In the genomic region with DNA sequence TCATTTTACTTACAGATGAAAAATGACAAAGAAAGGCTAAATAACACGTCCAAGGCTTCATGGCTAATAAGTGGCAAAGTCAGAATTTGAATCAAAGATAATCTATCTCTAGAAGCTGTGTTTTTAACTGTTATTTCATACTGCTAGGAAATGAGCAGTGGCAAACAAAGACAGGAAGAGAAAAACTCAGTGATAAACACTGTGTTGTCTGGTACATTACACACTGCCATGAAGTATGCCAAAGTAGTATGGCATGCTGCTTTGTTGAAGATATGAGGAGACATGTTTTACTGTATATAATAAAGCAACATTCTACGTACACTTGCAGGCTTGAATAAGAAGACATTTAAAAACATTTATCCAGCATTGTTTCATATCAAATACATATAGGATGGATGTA, we compare ENCODE assay signal across 27 cellular contexts.
"Had no signal": no experiment of that assay in that cellular context is flagged by ENCODE, and none has a peak within 500 bp of the region (broad histone marks: within the 10 kb centered on the region; RNA-seq: fewer than 3 reads in every experiment).

No MANE protein-coding gene starts in this region.

- H3K27me3 Mint-ChIP-seq: stimulated activated naive CD8-positive, alpha-beta T cell treated with anti-CD3 and anti-CD28 coated beads, Interleukin-15, amount 100 ng/mL, for 72 hours; type B pancreatic cell had no signal

- H3K36me3 Mint-ChIP-seq: naive thymus-derived CD8-positive, alpha-beta T cell; natural killer cell treated with Interleukin-12 subunit alpha and Interleukin-12 subunit beta and Interleukin-15 and Interleukin-18, amount 100 ng/mL, for 72 hours; stimulated activated memory B cell treated with anti-CD40 and anti-IgM and Interleukin-4, amounts not matched to agents 10 μg/mL and 1 μg/mL and 100 μg/mL, for 72 hours; type B pancreatic cell had no signal

- H3K4me3 Mint-ChIP-seq: naive thymus-derived CD8-positive, alpha-beta T cell; natural killer cell treated with Interleukin-12 subunit alpha and Interleukin-12 subunit beta and Interleukin-15 and Interleukin-18, amount 100 ng/mL, for 72 hours; nephron progenitor cell; neural crest cell; stimulated activated memory B cell treated with anti-CD40 and anti-IgM and Interleukin-4, amounts not matched to agents 10 μg/mL and 1 μg/mL and 100 μg/mL, for 72 hours; stimulated activated naive CD8-positive, alpha-beta T cell treated with anti-CD3 and anti-CD28 coated beads, Interleukin-15, amount 100 ng/mL, for 72 hours; type B pancreatic cell had no signal

- ATAC-seq: naive thymus-derived CD8-positive, alpha-beta T cell; natural killer cell treated with Interleukin-12 subunit alpha and Interleukin-12 subunit beta and Interleukin-15 and Interleukin-18, amount 100 ng/mL, for 72 hours; pancreas; right cardiac atrium; right lobe of liver; stimulated activated memory B cell treated with anti-CD40 and anti-IgM and Interleukin-4, amounts not matched to agents 10 μg/mL and 1 μg/mL and 100 μg/mL, for 72 hours; stimulated activated naive CD8-positive, alpha-beta T cell treated with anti-CD3 and anti-CD28 coated beads, Interleukin-15, amount 100 ng/mL, for 72 hours; stimulated activated naive CD8-positive, alpha-beta T cell treated with anti-CD3 and anti-CD28 coated beads, Interleukin-15, Interleukin-2, amounts not matched to agents 100 U/mL and 50 U/mL, for 24 hours; upper lobe of right lung had no signal

- H3K4me1 Mint-ChIP-seq: naive thymus-derived CD8-positive, alpha-beta T cell; neural crest cell; stimulated activated memory B cell treated with anti-CD40 and anti-IgM and Interleukin-4, amounts not matched to agents 10 μg/mL and 1 μg/mL and 100 μg/mL, for 72 hours; stimulated activated naive CD8-positive, alpha-beta T cell treated with anti-CD3 and anti-CD28 coated beads, Interleukin-15, amount 100 ng/mL, for 72 hours had no signal

- H3K27ac Mint-ChIP-seq: natural killer cell treated with Interleukin-12 subunit alpha and Interleukin-12 subunit beta and Interleukin-15 and Interleukin-18, amount 100 ng/mL, for 72 hours; nephron progenitor cell; stimulated activated memory B cell treated with anti-CD40 and anti-IgM and Interleukin-4, amounts not matched to agents 10 μg/mL and 1 μg/mL and 100 μg/mL, for 72 hours; type B pancreatic cell had no signal

- H3K9me3 Mint-ChIP-seq: naive thymus-derived CD8-positive, alpha-beta T cell; natural killer cell treated with Interleukin-12 subunit alpha and Interleukin-12 subunit beta and Interleukin-15 and Interleukin-18, amount 100 ng/mL, for 72 hours; nephron progenitor cell; neural crest cell; stimulated activated naive CD8-positive, alpha-beta T cell treated with anti-CD3 and anti-CD28 coated beads, Interleukin-15, amount 100 ng/mL, for 72 hours; type B pancreatic cell had no signal

- H3K4me3 ChIP-seq: pancreas, prostate gland, right lobe of liver, sigmoid colon, suprapubic skin, testis, tibial artery, transverse colon, upper lobe of right lung, uterus had no signal

- DNase-seq: naive thymus-derived CD8-positive, alpha-beta T cell; nephron progenitor cell; nucleus accumbens; pancreas; right cardiac atrium; right lobe of liver; sigmoid colon; small intestine; stimulated activated CD4-positive, alpha-beta T cell treated with anti-CD3 and anti-CD28 coated beads, Interleukin-1b, Interleukin-23, amount 100 ng/mL, for 48 hours; stimulated activated CD4-positive, alpha-beta T cell treated with anti-CD3 and anti-CD28 coated beads, Interleukin-4, amount 100 ng/mL, for 1 hour; stimulated activated CD4-positive, alpha-beta T cell treated with anti-CD3 and anti-CD28 coated beads, Interleukin-4, amount 100 ng/mL, for 4 hours; stimulated activated CD8-positive, alpha-beta memory T cell treated with anti-CD3 and anti-CD28 coated beads, Interleukin-4, amount 100 ng/mL, for 48 hours; stimulated activated naive CD4-positive, alpha-beta T cell; stimulated activated naive CD8-positive, alpha-beta T cell treated with anti-CD3 and anti-CD28 coated beads, Interleukin-15, amount 100 ng/mL, for 72 hours; stimulated activated naive CD8-positive, alpha-beta T cell treated with anti-CD3 and anti-CD28 coated beads, Interleukin-15, Interleukin-2, amounts not matched to agents 100 U/mL and 50 U/mL, for 24 hours; substantia nigra; testis; tibial artery; transverse colon; upper lobe of right lung; uterus had no signal
